ENCODE assay signal across 8 cellular contexts in genomic region chr2:87476223-87476872, GRCh38.
DNase-seq lines count a peak whose midpoint lies in the region; ATAC-seq and TF ChIP-seq lines count a peak whose summit lies in the region.
"Not testable (repeated sequence)": the region's sequence is repeated elsewhere in the genome, so short reads cannot be mapped to it uniquely, and the experiment has no call there.

No MANE protein-coding gene starts in this region.

- H3K27me3 ChIP-seq in CD4-positive, alpha-beta T cell (ENCODE audit: control insufficient read depth, insufficient read depth, low read length); HCT116 (ENCODE audit: insufficient read depth, low read length); SK-N-SH (ENCODE audit: insufficient read depth); heart right ventricle; naive thymus-derived CD4-positive, alpha-beta T cell (ENCODE audit: control insufficient read depth in 2 of 2, insufficient read depth in 2 of 2, low read length in 2 of 2): not testable (repeated sequence)

- H3K4me1 ChIP-seq in HCT116 (ENCODE audit: control insufficient read depth in 1 of 2, insufficient read depth in 2 of 2, low read length in 2 of 2); SK-N-SH (ENCODE audit: control insufficient read depth in 1 of 2, insufficient read depth in 2 of 2, low read depth in 1 of 2, low read length in 1 of 2); naive thymus-derived CD4-positive, alpha-beta T cell (ENCODE audit: control insufficient read depth in 2 of 2, insufficient read depth in 2 of 2, low read length in 2 of 2): not testable (repeated sequence)
- peaks cover 0 to 26% (median 3%) of the 10 kb centered on the region in 9 donors for H3K4me1 ChIP-seq in heart right ventricle

- not testable (repeated sequence) for H3F3A ChIP-seq in SK-N-SH (replicated peaks; ENCODE audit: insufficient read depth)

- not testable (repeated sequence) for H2AFZ ChIP-seq in HCT116 (ENCODE audit: low read depth, low read length, poor library complexity, severe bottlenecking); SK-N-SH (ENCODE audit: low read depth)

- ATAC-seq in CD4-positive, alpha-beta T cell (ENCODE audit: poor library complexity), result not testable (repeated sequence)
- ATAC-seq in HCT116 (peak; percentile 83), heart right ventricle (peak in 7 of 8 donors; percentile 28 to 64 (median 53))
- peak; percentile 79 for ATAC-seq in naive thymus-derived CD4-positive, alpha-beta T cell

- not testable (repeated sequence) for H3K4me3 ChIP-seq in HCT116 (replicated peaks in 1 of 2; ENCODE audit: low read depth in 1 of 2, low read length in 2 of 2); SK-N-SH (ENCODE audit: low read depth in 2 of 2, low read length in 1 of 2); heart right ventricle; naive thymus-derived CD4-positive, alpha-beta T cell (ENCODE audit: low read length)

- not testable (repeated sequence) for H3K36me3 ChIP-seq in HCT116 (ENCODE audit: control insufficient read depth in 1 of 2, insufficient read depth in 2 of 2, low read length in 2 of 2); SK-N-SH (replicated peaks in 1 of 2; ENCODE audit: control insufficient read depth in 1 of 2, insufficient read depth in 2 of 2, low read length in 1 of 2); heart right ventricle; naive thymus-derived CD4-positive, alpha-beta T cell (ENCODE audit: control insufficient read depth in 2 of 3, insufficient read depth in 3 of 3, low read length in 3 of 3)

- TF ChIP-seq CTCF in CD4-positive, alpha-beta T cell (IDR thresholded peaks at IDR 0.05); MCF 10A (IDR thresholded peaks at IDR 0.05; ENCODE audit: unreplicated experiment): not testable (repeated sequence)
- TF ChIP-seq CTCF in HCT116 (IDR thresholded peaks at IDR 0.05 in 2 of 3, conservative IDR thresholded peaks at IDR 0.05 in 1 of 3; ENCODE audit: borderline replicate concordance in 1 of 3, insufficient read depth in 1 of 3, low read depth in 2 of 3, low read length in 2 of 3), result peak in 1 of 3 experiments; percentile 13; a peak in 1 of 6 replicates
- TF ChIP-seq CTCF in SK-N-SH (IDR thresholded peaks at IDR 0.05), result peak; percentile 32; the same call in 1 of the 2 replicates
- peak in 4 of 9 donors; percentile 12 to 34 (median 21) for TF ChIP-seq CTCF in heart right ventricle (IDR thresholded peaks at IDR 0.05)

- not testable (repeated sequence) for TF ChIP-seq EP300 in SK-N-SH (IDR thresholded peaks at IDR 0.05; ENCODE audit: borderline replicate concordance in 1 of 2, low read depth in 1 of 2, low read length in 1 of 2)

- H3K27ac Mint-ChIP-seq in CD4-positive, alpha-beta T cell, result peak overlapping the region; percentile 79
- H3K27ac Mint-ChIP-seq in activated T-cell treated with anti-CD3 and anti-CD28 coated beads, Interleukin-2, amount 50 U/mL, for 24 hours, result peak overlapping the region; percentile 73
- H3K27ac Mint-ChIP-seq in MCF 10A (ENCODE audit: low read depth, unreplicated experiment), result peak overlapping the region; percentile 46
- H3K27ac Mint-ChIP-seq in naive thymus-derived CD4-positive, alpha-beta T cell, result peak overlapping the region in 6 of 9 donors; percentile 10 to 86 (median 66)
- H3K27ac Mint-ChIP-seq in stimulated activated naive CD8-positive, alpha-beta T cell treated with anti-CD3 and anti-CD28 coated beads, Interleukin-15, Interleukin-2, amounts not matched to agents 100 ng/mL and 50 ng/mL, for 24 hours, result peak overlapping the region; percentile 94

- H3K36me3 Mint-ChIP-seq in CD4-positive, alpha-beta T cell (ENCODE audit: low read depth); activated T-cell treated with anti-CD3 and anti-CD28 coated beads, Interleukin-2, amount 50 U/mL, for 24 hours (ENCODE audit: low read depth); MCF 10A (ENCODE audit: insufficient read depth, unreplicated experiment): not testable (repeated sequence)
- H3K36me3 Mint-ChIP-seq in naive thymus-derived CD4-positive, alpha-beta T cell, result peaks cover 0 to 17% (median 0%) of the 10 kb centered on the region in 5 donors
- peaks cover 17% of the 10 kb centered on the region for H3K36me3 Mint-ChIP-seq in stimulated activated naive CD8-positive, alpha-beta T cell treated with anti-CD3 and anti-CD28 coated beads, Interleukin-15, Interleukin-2, amounts not matched to agents 100 ng/mL and 50 ng/mL, for 24 hours (ENCODE audit: low read depth)

- H3K4me3 Mint-ChIP-seq in CD4-positive, alpha-beta T cell; activated T-cell treated with anti-CD3 and anti-CD28 coated beads, Interleukin-2, amount 50 U/mL, for 24 hours; MCF 10A (ENCODE audit: unreplicated experiment): not testable (repeated sequence)
- peak overlapping the region in 2 of 10 donors; percentile 0 to 60 for H3K4me3 Mint-ChIP-seq in naive thymus-derived CD4-positive, alpha-beta T cell
- peak overlapping the region; percentile 76 for H3K4me3 Mint-ChIP-seq in stimulated activated naive CD8-positive, alpha-beta T cell treated with anti-CD3 and anti-CD28 coated beads, Interleukin-15, Interleukin-2, amounts not matched to agents 100 ng/mL and 50 ng/mL, for 24 hours

- H3K4me2 ChIP-seq in HCT116 (ENCODE audit: low read length); SK-N-SH: not testable (repeated sequence)

- BruUV-seq in HCT116 (replicated peaks; lab: Mats Ljungman, UMichigan); MCF 10A (replicated peaks; lab: Mats Ljungman, UMichigan): not testable (repeated sequence)

- TF ChIP-seq RAD21 in HCT116 (IDR thresholded peaks at IDR 0.05; ENCODE audit: low read depth); SK-N-SH (IDR thresholded peaks at IDR 0.05; ENCODE audit: low read length): not testable (repeated sequence)

- H3K9me2 ChIP-seq in HCT116 (ENCODE audit: insufficient read depth); SK-N-SH: not testable (repeated sequence)

- intact Hi-C loops in CD4-positive, alpha-beta T cell (cut with DNase I, micrococcal nuclease); HCT116 (cut with micrococcal nuclease); MCF 10A (cut with micrococcal nuclease); heart right ventricle (cut with DNase I); naive thymus-derived CD4-positive, alpha-beta T cell (cut with micrococcal nuclease): not testable (repeated sequence)

- not testable (repeated sequence) for TF ChIP-seq POLR2A in HCT116 (IDR thresholded peaks at IDR 0.05; ENCODE audit: borderline replicate concordance, extremely low read depth, insufficient read depth, insufficient read length)

- H3K79me2 ChIP-seq in HCT116 (ENCODE audit: insufficient read depth, low read length) (peaks cover 40% of the 10 kb centered on the region), SK-N-SH (ENCODE audit: insufficient read depth) (peaks cover 57% of the 10 kb centered on the region)

- H3K9me3 Mint-ChIP-seq in CD4-positive, alpha-beta T cell; activated T-cell treated with anti-CD3 and anti-CD28 coated beads, Interleukin-2, amount 50 U/mL, for 24 hours; MCF 10A (ENCODE audit: unreplicated experiment); naive thymus-derived CD4-positive, alpha-beta T cell; stimulated activated naive CD8-positive, alpha-beta T cell treated with anti-CD3 and anti-CD28 coated beads, Interleukin-15, Interleukin-2, amounts not matched to agents 100 ng/mL and 50 ng/mL, for 24 hours: not testable (repeated sequence)

- CTCF ChIA-PET in CD4-positive, alpha-beta T cell (lab: Charles Lee); HCT116 (lab: Charles Lee); SK-N-SH (lab: Yijun Ruan, JAX); MCF 10A (lab: Yijun Ruan, JAX); naive thymus-derived CD4-positive, alpha-beta T cell (lab: Charles Lee): not testable (repeated sequence)

- not testable (repeated sequence) for H3K4me1 Mint-ChIP-seq in CD4-positive, alpha-beta T cell (ENCODE audit: low read depth); activated T-cell treated with anti-CD3 and anti-CD28 coated beads, Interleukin-2, amount 50 U/mL, for 24 hours (ENCODE audit: low read depth)
- peaks cover 11% of the 10 kb centered on the region for H3K4me1 Mint-ChIP-seq in MCF 10A (ENCODE audit: insufficient read depth, unreplicated experiment)
- peaks cover 0 to 18% (median 1%) of the 10 kb centered on the region in 7 donors for H3K4me1 Mint-ChIP-seq in naive thymus-derived CD4-positive, alpha-beta T cell
- peaks cover 46% of the 10 kb centered on the region for H3K4me1 Mint-ChIP-seq in stimulated activated naive CD8-positive, alpha-beta T cell treated with anti-CD3 and anti-CD28 coated beads, Interleukin-15, Interleukin-2, amounts not matched to agents 100 ng/mL and 50 ng/mL, for 24 hours (ENCODE audit: low read depth)

- POLR2A ChIA-PET in CD4-positive, alpha-beta T cell (lab: Charles Lee); HCT116 (lab: Charles Lee); SK-N-SH (lab: Yijun Ruan, JAX); MCF 10A (lab: Yijun Ruan, JAX); naive thymus-derived CD4-positive, alpha-beta T cell (lab: Charles Lee): not testable (repeated sequence)

- H3K27me3 Mint-ChIP-seq in CD4-positive, alpha-beta T cell; activated T-cell treated with anti-CD3 and anti-CD28 coated beads, Interleukin-2, amount 50 U/mL, for 24 hours; MCF 10A (ENCODE audit: insufficient read depth, unreplicated experiment); naive thymus-derived CD4-positive, alpha-beta T cell; stimulated activated naive CD8-positive, alpha-beta T cell treated with anti-CD3 and anti-CD28 coated beads, Interleukin-15, Interleukin-2, amounts not matched to agents 100 ng/mL and 50 ng/mL, for 24 hours: not testable (repeated sequence)

- not testable (repeated sequence) for H4K20me1 ChIP-seq in HCT116 (ENCODE audit: insufficient read depth)
- H4K20me1 ChIP-seq in SK-N-SH (ENCODE audit: insufficient read depth), result peaks cover 67% of the 10 kb centered on the region

- not testable (repeated sequence) for H3K9me3 ChIP-seq in CD4-positive, alpha-beta T cell (ENCODE audit: control insufficient read depth, low read length); HCT116 (ENCODE audit: control insufficient read depth in 1 of 2, insufficient read depth in 1 of 2, low read depth in 1 of 2, low read length in 2 of 2); SK-N-SH; heart right ventricle; naive thymus-derived CD4-positive, alpha-beta T cell (ENCODE audit: control insufficient read depth in 2 of 3, low read length in 3 of 3)

- H3K27ac ChIP-seq in CD4-positive, alpha-beta T cell (ENCODE audit: low read depth, low read length); HCT116 (ENCODE audit: low read depth, low read length); SK-N-SH (ENCODE audit: low read depth in 2 of 2, low read length in 1 of 2); heart right ventricle; naive thymus-derived CD4-positive, alpha-beta T cell (ENCODE audit: low read depth, low read length): not testable (repeated sequence)

- H3K9ac ChIP-seq in HCT116 (ENCODE audit: low read length); SK-N-SH: not testable (repeated sequence)

- WGBS in SK-N-SH (ENCODE audit: low lambda C conversion rate), result 55% methylated on average over 5 of the region's 5 CpGs
- WGBS in heart right ventricle, 2 donors, result 59 to 69% methylated on average over 4 to 5 of the region's 5 CpGs

- DNase-seq in CD4-positive, alpha-beta T cell; HCT116 (ENCODE audit: low read depth, low spot score); SK-N-SH; activated T-cell treated with anti-CD3 and anti-CD28 coated beads, Interleukin-2, amount 50 U/mL, for 24 hours; MCF 10A (ENCODE audit: unreplicated experiment); heart right ventricle; naive thymus-derived CD4-positive, alpha-beta T cell: not testable (repeated sequence)

- RAD21 ChIA-PET in HCT116 (lab: Charles Lee; ENCODE audit: low non-redundant PET in 1 of 2, low total read pairs in 2 of 2, uncharacterized antibody in 2 of 2, unreplicated experiment in 2 of 2), result not testable (repeated sequence)
